ENCODE assay signal across 23 cellular contexts in the genomic region with DNA sequence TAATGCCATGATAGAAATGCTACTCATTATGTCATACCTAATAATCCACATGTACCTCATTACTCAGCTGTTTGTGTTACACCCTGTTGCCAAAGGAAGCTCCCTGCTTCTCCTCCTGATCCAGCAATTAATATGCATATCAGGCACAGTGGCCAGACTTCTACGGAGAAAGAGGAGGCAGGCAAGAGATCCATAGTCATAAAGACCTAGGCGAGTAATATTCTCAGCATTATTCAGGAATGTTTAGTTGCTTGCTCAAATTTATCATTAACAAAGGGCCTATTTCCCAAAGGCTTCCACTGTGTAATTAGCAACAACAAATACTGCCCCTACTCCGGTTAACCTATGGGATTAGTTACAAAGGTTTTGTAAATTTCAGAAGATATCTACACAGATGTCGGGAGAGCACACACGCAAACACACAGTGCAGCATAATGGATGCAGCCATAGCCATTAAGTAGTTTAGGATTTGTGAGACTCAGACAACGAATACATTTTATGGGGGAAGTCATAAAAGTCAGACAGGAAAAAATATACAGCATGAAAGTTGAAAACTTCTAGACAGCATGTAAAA.
DNase-seq lines count a peak whose midpoint lies in the region; ATAC-seq, FAIRE-seq and TF ChIP-seq lines count a peak whose summit lies in the region.
"Had no signal": no experiment of that assay in that cellular context is flagged by ENCODE, and none has a peak within 500 bp of the region (broad histone marks: within the 10 kb centered on the region; RNA-seq: fewer than 3 reads in every experiment).

No MANE protein-coding gene starts in this region.

- no peak overlapping the region for H3K4me3 ChIP-seq in RWPE2 (ENCODE audit: severe bottlenecking)
- H3K4me3 ChIP-seq: pancreas, vagina had no signal

- H3K9me3 Mint-ChIP-seq in progenitor cell of endocrine pancreas (ENCODE audit: low read depth) (no peaks in the 10 kb centered on the region), T-cell (no peaks in the 10 kb centered on the region)
- H3K9me3 Mint-ChIP-seq: activated CD4-positive, alpha-beta memory T cell treated with anti-CD3 and anti-CD28 coated beads, Interleukin-2, amount 10 ng/mL, durations not matched to agents 7 days and 5 days; activated naive CD8-positive, alpha-beta T cell treated with anti-CD3 and anti-CD28 coated beads, Interleukin-2, amount 50 U/mL, for 24 hours; activated T-cell treated with anti-CD3 and anti-CD28 coated beads, Interleukin-2, amount 50 U/mL, for 72 hours; stimulated activated naive CD8-positive, alpha-beta T cell treated with anti-CD3 and anti-CD28 coated beads, Interleukin-15, amount 100 ng/mL, for 72 hours had no signal

- peak; percentile 30; the same call in 1 of the 3 replicates for ATAC-seq in RWPE2 (ENCODE audit: low read depth)
- ATAC-seq in foreskin keratinocyte, result peak; percentile 62
- ATAC-seq in T-helper 17 cell, result no peak
- no peak for ATAC-seq in T-cell (replicated peaks in 1 of 4)
- no peak for ATAC-seq in HG02623 (IDR thresholded peaks at IDR 0.05; ENCODE audit: unreplicated experiment)
- ATAC-seq: activated naive CD8-positive, alpha-beta T cell treated with anti-CD3 and anti-CD28 coated beads, Interleukin-2, amount 50 U/mL, for 24 hours; activated T-cell treated with anti-CD3 and anti-CD28 coated beads, Interleukin-2, amount 50 U/mL, for 72 hours; stimulated activated naive CD8-positive, alpha-beta T cell treated with anti-CD3 and anti-CD28 coated beads, Interleukin-15, amount 100 ng/mL, for 72 hours had no signal

- H3K27me3 ChIP-seq in RWPE2 (ENCODE audit: insufficient read depth, poor library complexity, severe bottlenecking) (no peaks in the 10 kb centered on the region), foreskin keratinocyte (no peaks in the 10 kb centered on the region)
- H3K27me3 ChIP-seq: pancreas, vagina had no signal

- H3K9me3 ChIP-seq in RWPE2 (ENCODE audit: severe bottlenecking) (no peaks in the 10 kb centered on the region), T-helper 17 cell (ENCODE audit: control insufficient read depth, low read length, poor library complexity, severe bottlenecking) (no peaks in the 10 kb centered on the region)
- H3K9me3 ChIP-seq: pancreas, SK-N-SH, vagina had no signal

- CTCF ChIA-PET in T-cell (lab: Charles Lee), result no interaction called here

- H3K4me1 ChIP-seq in RWPE2 (ENCODE audit: insufficient read depth, poor library complexity, severe bottlenecking) (peaks cover 47% of the 10 kb centered on the region), foreskin keratinocyte (peaks cover 21% of the 10 kb centered on the region)

- H3K27ac Mint-ChIP-seq in progenitor cell of endocrine pancreas, result peak overlapping the region; percentile 1
- H3K27ac Mint-ChIP-seq in T-helper 17 cell, result no peak overlapping the region
- H3K27ac Mint-ChIP-seq in T-cell, result no peak overlapping the region
- H3K27ac Mint-ChIP-seq: activated CD4-positive, alpha-beta memory T cell treated with anti-CD3 and anti-CD28 coated beads, Interleukin-2, amount 10 ng/mL, durations not matched to agents 7 days and 5 days; activated naive CD8-positive, alpha-beta T cell treated with anti-CD3 and anti-CD28 coated beads, Interleukin-2, amount 50 U/mL, for 24 hours; activated T-cell treated with anti-CD3 and anti-CD28 coated beads, Interleukin-2, amount 50 U/mL, for 72 hours had no signal

- H3K27ac ChIP-seq in RWPE2 (ENCODE audit: poor library complexity, severe bottlenecking), result no peak overlapping the region
- H3K27ac ChIP-seq in foreskin keratinocyte, result no peak overlapping the region
- H3K27ac ChIP-seq: HL-60, pancreas, vagina had no signal

- H3K4me1 Mint-ChIP-seq in progenitor cell of endocrine pancreas (ENCODE audit: low read depth) (peaks cover 30% of the 10 kb centered on the region), T-helper 17 cell (peaks cover 4% of the 10 kb centered on the region), T-cell (peaks cover 5 to 16% (median 5%) of the 10 kb centered on the region in 3 donors)
- H3K4me1 Mint-ChIP-seq: stimulated activated naive CD8-positive, alpha-beta T cell treated with anti-CD3 and anti-CD28 coated beads, Interleukin-15, amount 100 ng/mL, for 72 hours had no signal

- DNase-seq in GM12891 (ENCODE audit: insufficient read length, low spot score) (no peak), RWPE2 (ENCODE audit: low spot score) (no peak), foreskin keratinocyte (no peak), progenitor cell of endocrine pancreas (ENCODE audit: low spot score, unreplicated experiment) (no peak), middle frontal gyrus (ENCODE audit: extremely low spot score, low spot score) (no peak), T-helper 17 cell (no peak), T-cell (no peak)
- DNase-seq: activated CD4-positive, alpha-beta memory T cell treated with anti-CD3 and anti-CD28 coated beads, Interleukin-2, amount 10 ng/mL, durations not matched to agents 7 days and 5 days; activated naive CD8-positive, alpha-beta T cell treated with anti-CD3 and anti-CD28 coated beads, Interleukin-2, amount 50 U/mL, for 24 hours; activated T-cell treated with anti-CD3 and anti-CD28 coated beads, Interleukin-2, amount 50 U/mL, for 72 hours; DMS 273 treated with DMSO at 0.1 percent for 48 hours; effector memory CD4-positive, alpha-beta T cell; Karpas-422; midbrain; NCI-H1436 treated with DMSO at 0.1 percent for 48 hours; OCI-M1; pancreas; SK-N-SH; stimulated activated naive CD8-positive, alpha-beta T cell treated with anti-CD3 and anti-CD28 coated beads, Interleukin-15, amount 100 ng/mL, for 72 hours had no signal

- H3K4me3 Mint-ChIP-seq in progenitor cell of endocrine pancreas (ENCODE audit: low read depth) (no peak overlapping the region), T-helper 17 cell (no peak overlapping the region), T-cell (no peak overlapping the region)
- H3K4me3 Mint-ChIP-seq: activated CD4-positive, alpha-beta memory T cell treated with anti-CD3 and anti-CD28 coated beads, Interleukin-2, amount 10 ng/mL, durations not matched to agents 7 days and 5 days; activated naive CD8-positive, alpha-beta T cell treated with anti-CD3 and anti-CD28 coated beads, Interleukin-2, amount 50 U/mL, for 24 hours; activated T-cell treated with anti-CD3 and anti-CD28 coated beads, Interleukin-2, amount 50 U/mL, for 72 hours; stimulated activated naive CD8-positive, alpha-beta T cell treated with anti-CD3 and anti-CD28 coated beads, Interleukin-15, amount 100 ng/mL, for 72 hours had no signal

- POLR2A ChIA-PET in T-cell (lab: Charles Lee), result no interaction called here

- no peak for TF ChIP-seq POLR2A in GM12891 (IDR thresholded peaks at IDR 0.05; ENCODE audit: low read depth, low read length)

- H3K27me3 Mint-ChIP-seq in progenitor cell of endocrine pancreas (no peaks in the 10 kb centered on the region), T-helper 17 cell (peaks cover 12% of the 10 kb centered on the region), T-cell (peaks cover 3 to 5% of the 10 kb centered on the region in 2 donors)
- H3K27me3 Mint-ChIP-seq: activated CD4-positive, alpha-beta memory T cell treated with anti-CD3 and anti-CD28 coated beads, Interleukin-2, amount 10 ng/mL, durations not matched to agents 7 days and 5 days had no signal

- H3K36me3 Mint-ChIP-seq in progenitor cell of endocrine pancreas (ENCODE audit: insufficient read depth) (no peaks in the 10 kb centered on the region), T-helper 17 cell (ENCODE audit: low read depth) (no peaks in the 10 kb centered on the region), T-cell (no peaks in the 10 kb centered on the region)

- no peaks in the 10 kb centered on the region for H3K36me3 ChIP-seq in RWPE2 (ENCODE audit: low read depth)
- H3K36me3 ChIP-seq: pancreas, vagina had no signal

- no peak for TF ChIP-seq CTCF in RWPE2 (IDR thresholded peaks at IDR 0.05; ENCODE audit: poor library complexity, severe bottlenecking)
- no peak for TF ChIP-seq CTCF in foreskin keratinocyte (conservative IDR thresholded peaks at IDR 0.05)
- TF ChIP-seq CTCF in progenitor cell of endocrine pancreas (IDR thresholded peaks at IDR 0.05; ENCODE audit: unreplicated experiment), result no peak

- FAIRE-seq in GM12891 (lab: Jason Lieb, UNC), result peak; percentile 41
- FAIRE-seq: frontal cortex, pancreas had no signal

TF ChIP-seq in GM12891, 5 proteins besides CTCF, POLR2A, EP300 and RAD21:
- no peak for TF ChIP-seq POLR2AphosphoS5 (IDR thresholded peaks at IDR 0.05; ENCODE audit: low read depth, low read length)
- TF ChIP-seq SPI1 (IDR thresholded peaks at IDR 0.05; ENCODE audit: low read depth, low read length), result no peak
- TF ChIP-seq PAX5 (IDR thresholded peaks at IDR 0.05; ENCODE audit: insufficient read depth, low read length, severe bottlenecking), result no peak
- TF ChIP-seq TAF1 (IDR thresholded peaks at IDR 0.05; ENCODE audit: low read depth, low read length), result no peak
- TF ChIP-seq POU2F2 (IDR thresholded peaks at IDR 0.05; ENCODE audit: low read depth, low read length), result no peak

Comparison
In these comparisons a context has a peak if more than half of its experiments do, and no peak if none do; other contexts are left out.
1. ATAC-seq: peak in RWPE2 (single experiment) and foreskin keratinocyte (single experiment); none in T-helper 17 cell (single experiment), T-cell (0 of 4) and HG02623 (single experiment).